12 cellular contexts compared by ENCODE assay signal in genomic region chr20:37729909-37730308, GRCh38. TPM values are rescaled to one million over a fixed set of nuclear protein-coding genes. Genes with fewer than 3 reads are reported as not detected.
DNase-seq lines count a peak whose midpoint lies in the region; FAIRE-seq and TF ChIP-seq lines count a peak whose summit lies in the region.
"Had no signal": no experiment of that assay in that cellular context is flagged by ENCODE, and none has a peak within 500 bp of the region (broad histone marks: within the 10 kb centered on the region; RNA-seq: fewer than 3 reads in every experiment).

No MANE protein-coding gene starts in this region.

- no peak overlapping the region for H3K4me2 ChIP-seq in PC-9

- intact Hi-C loops in PC-9 (cut with micrococcal nuclease; ENCODE audit: unreplicated experiment), result no loop called here

- no peaks in the 10 kb centered on the region; the same call in 1 of the 2 replicates for H3K79me2 ChIP-seq in PC-9 (ENCODE audit: low read depth)

- H3K27me3 ChIP-seq in PC-9 (ENCODE audit: insufficient read depth, low read depth), result no peaks in the 10 kb centered on the region
- H3K27me3 ChIP-seq: pancreas had no signal

- no peak overlapping the region for H2AFZ ChIP-seq in PC-9

- H3K36me3 ChIP-seq in PC-9 (ENCODE audit: low read depth), result no peaks in the 10 kb centered on the region

- in situ Hi-C loops in astrocyte of the spinal cord (cut with HindIII; ENCODE audit: low sequenced_read_pairs), result no loop called here

- H3K27ac ChIP-seq in PC-9, result no peak overlapping the region
- H3K27ac ChIP-seq: pancreas had no signal

- no peaks in the 10 kb centered on the region for H3K4me1 ChIP-seq in PC-9 (replicated peaks; ENCODE audit: insufficient read depth)
- H3K4me1 ChIP-seq: pancreas had no signal

- no peak for TF ChIP-seq POLR2A in H54 (IDR thresholded peaks at IDR 0.05; ENCODE audit: low read depth, low read length)

- H3K4me3 ChIP-seq in astrocyte of the spinal cord (ENCODE audit: low read depth, low read length), result no peak overlapping the region
- H3K4me3 ChIP-seq in PC-9, result no peak overlapping the region
- H3K4me3 ChIP-seq: pancreas had no signal

- DNase-seq in AG08396 (ENCODE audit: low spot score) (peak; percentile 40), H54 (ENCODE audit: insufficient read length, low spot score) (peak; percentile 18), astrocyte of the spinal cord (ENCODE audit: low read depth, low spot score) (peak; percentile 15), kidney tubule cell (ENCODE audit: low spot score) (peak; percentile 42), H4 (ENCODE audit: low spot score) (no peak), GM19240 (ENCODE audit: insufficient read length, low spot score) (no peak), NOMO-1 (lab: John Stamatoyannopoulos, UW; ENCODE audit: unreplicated experiment in 2 of 2) (no peak), PC-9 (no peak)
- DNase-seq: activated CD4-positive, CD25-positive, alpha-beta regulatory T cell treated with anti-CD3 and anti-CD28 coated beads, Interleukin-2, amount 50 U/mL, for 72 hours; pancreas; T-helper 1 cell had no signal

- no TSS peak for BruUV-seq in PC-9 (replicated peaks; lab: Mats Ljungman, UMichigan)

- POLR2A ChIA-PET in PC-9 (lab: Charles Lee; ENCODE audit: unreplicated experiment), result no interaction called here

- no peak for TF ChIP-seq CTCF in astrocyte of the spinal cord (IDR thresholded peaks at IDR 0.05; ENCODE audit: low read depth, low read length)
- no peak for TF ChIP-seq CTCF in PC-9 (conservative IDR thresholded peaks at IDR 0.05)

- peaks cover 6% of the 10 kb centered on the region; the same call in 1 of the 2 replicates for H4K20me1 ChIP-seq in PC-9 (ENCODE audit: insufficient read depth)

- FAIRE-seq in H54 (lab: Jason Lieb, UNC), result no peak
- FAIRE-seq: D721Med, pancreas had no signal

- H3K9me2 ChIP-seq in PC-9 (ENCODE audit: insufficient read depth), result no peaks in the 10 kb centered on the region

- CTCF ChIA-PET in PC-9 (lab: Charles Lee), result no interaction called here

- H3F3A ChIP-seq in PC-9 (ENCODE audit: insufficient read depth, low read depth), result no peaks in the 10 kb centered on the region; the same call in 1 of the 2 replicates

- no peaks in the 10 kb centered on the region for H3K9me3 ChIP-seq in PC-9 (ENCODE audit: insufficient read depth, low read depth)
- H3K9me3 ChIP-seq: pancreas had no signal

RNA-seq across cellular contexts. Expression of gene CTNNBL1, which starts 36.1 kb away (rescaled TPM):
- total RNA-seq in H4 (2014; rRNA removed; shearing (Covaris generic)), result 31.2 and 39.8 TPM in 2 replicates
- total RNA-seq in PC-9 (2021), result 55.6 and 83.5 TPM in 2 replicates

Comparison
In these comparisons a context has a peak if more than half of its experiments do, and no peak if none do; other contexts are left out.
1. DNase-seq: peak in AG08396 (single experiment), H54 (single experiment), astrocyte of the spinal cord (single experiment) and kidney tubule cell (single experiment); none in H4 (single experiment), GM19240 (single experiment), NOMO-1 (0 of 2) and PC-9 (0 of 2).